ENCODE assay signal across 14 cellular contexts in the genomic region with DNA sequence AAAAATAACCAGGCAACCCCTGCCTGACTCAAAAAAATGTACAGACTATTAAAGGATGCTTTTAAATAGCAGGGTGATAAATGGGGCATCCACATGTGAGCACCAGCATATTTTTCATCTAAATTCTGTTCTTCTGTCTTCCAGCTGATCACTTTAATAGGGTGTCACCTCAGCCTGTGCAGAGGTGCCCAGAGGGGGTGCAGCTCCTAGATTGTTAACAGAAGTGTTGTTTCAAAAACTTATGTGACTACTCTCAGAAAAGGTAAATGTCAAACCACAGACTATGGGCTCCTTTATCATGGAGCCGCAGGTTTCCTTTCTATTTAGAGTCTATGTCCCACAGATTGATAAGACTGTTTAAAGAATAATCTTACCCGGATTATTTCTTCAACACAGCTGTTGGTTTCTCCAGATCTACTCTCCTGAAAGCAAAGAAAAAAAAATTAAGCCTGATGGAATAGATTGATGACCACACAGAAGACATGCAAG.
"Had no signal": no experiment of that assay in that cellular context is flagged by ENCODE, and none has a peak within 500 bp of the region (broad histone marks: within the 10 kb centered on the region; RNA-seq: fewer than 3 reads in every experiment).

No MANE protein-coding gene starts in this region.

- H3K4me3 Mint-ChIP-seq: activated CD4-positive, alpha-beta T cell treated with anti-CD3 and anti-CD28 coated beads, Interleukin-2, amount 10 ng/mL, durations not matched to agents 7 days and 5 days; neural crest cell; stimulated activated effector memory CD8-positive, alpha-beta T cell treated with anti-CD3 and anti-CD28 coated beads, Interleukin-12 subunit alpha, Interleukin-12 subunit beta, amount 100 ng/mL, for 72 hours; type B pancreatic cell had no signal

- H3K36me3 Mint-ChIP-seq: stimulated activated effector memory CD8-positive, alpha-beta T cell treated with anti-CD3 and anti-CD28 coated beads, Interleukin-12 subunit alpha, Interleukin-12 subunit beta, amount 100 ng/mL, for 72 hours; type B pancreatic cell had no signal

- H3K9me3 Mint-ChIP-seq: activated CD4-positive, alpha-beta T cell treated with anti-CD3 and anti-CD28 coated beads, Interleukin-2, amount 10 ng/mL, durations not matched to agents 7 days and 5 days; stimulated activated effector memory CD8-positive, alpha-beta T cell treated with anti-CD3 and anti-CD28 coated beads, Interleukin-12 subunit alpha, Interleukin-12 subunit beta, amount 100 ng/mL, for 72 hours; type B pancreatic cell had no signal

- H3K27ac ChIP-seq: body of pancreas, dorsolateral prefrontal cortex, left lung, sigmoid colon, testis had no signal

- H3K36me3 ChIP-seq: left lung, sigmoid colon had no signal

- H3K27me3 Mint-ChIP-seq: activated CD4-positive, alpha-beta T cell treated with anti-CD3 and anti-CD28 coated beads, Interleukin-2, amount 10 ng/mL, durations not matched to agents 7 days and 5 days had no signal

- DNase-seq: activated CD4-positive, alpha-beta T cell treated with anti-CD3 and anti-CD28 coated beads, Interleukin-2, amount 10 ng/mL, durations not matched to agents 7 days and 5 days; activated CD8-positive, alpha-beta memory T cell treated with anti-CD3 and anti-CD28 coated beads for 24 hours; body of pancreas; caudate nucleus; dorsolateral prefrontal cortex; left lung; midbrain; sigmoid colon; stimulated activated CD4-positive, alpha-beta T cell treated with anti-CD3 and anti-CD28 coated beads, Interleukin-4, amount 100 ng/mL, for 24 hours; testis had no signal

- H3K4me1 Mint-ChIP-seq: stimulated activated effector memory CD8-positive, alpha-beta T cell treated with anti-CD3 and anti-CD28 coated beads, Interleukin-12 subunit alpha, Interleukin-12 subunit beta, amount 100 ng/mL, for 72 hours had no signal

- H3K9me3 ChIP-seq: body of pancreas, left lung, sigmoid colon, testis had no signal

- H3K4me1 ChIP-seq: body of pancreas, left lung, sigmoid colon had no signal

- H3K27me3 ChIP-seq: body of pancreas, dorsolateral prefrontal cortex, left lung, sigmoid colon, testis had no signal

- ATAC-seq: activated CD4-positive, CD25-positive, alpha-beta regulatory T cell treated with anti-CD3 and anti-CD28 coated beads, Interleukin-2, amount 50 U/mL, for 24 hours; body of pancreas; left lung; stimulated activated effector memory CD8-positive, alpha-beta T cell treated with anti-CD3 and anti-CD28 coated beads, Interleukin-12 subunit alpha, Interleukin-12 subunit beta, amount 100 ng/mL, for 72 hours had no signal

- H3K4me3 ChIP-seq: body of pancreas, dorsolateral prefrontal cortex, left lung, sigmoid colon, testis had no signal

- H3K27ac Mint-ChIP-seq: activated CD4-positive, alpha-beta T cell treated with anti-CD3 and anti-CD28 coated beads, Interleukin-2, amount 10 ng/mL, durations not matched to agents 7 days and 5 days; stimulated activated effector memory CD8-positive, alpha-beta T cell treated with anti-CD3 and anti-CD28 coated beads, Interleukin-12 subunit alpha, Interleukin-12 subunit beta, amount 100 ng/mL, for 72 hours; type B pancreatic cell had no signal
